ENCODE assay signal across 15 cellular contexts in the genomic region with DNA sequence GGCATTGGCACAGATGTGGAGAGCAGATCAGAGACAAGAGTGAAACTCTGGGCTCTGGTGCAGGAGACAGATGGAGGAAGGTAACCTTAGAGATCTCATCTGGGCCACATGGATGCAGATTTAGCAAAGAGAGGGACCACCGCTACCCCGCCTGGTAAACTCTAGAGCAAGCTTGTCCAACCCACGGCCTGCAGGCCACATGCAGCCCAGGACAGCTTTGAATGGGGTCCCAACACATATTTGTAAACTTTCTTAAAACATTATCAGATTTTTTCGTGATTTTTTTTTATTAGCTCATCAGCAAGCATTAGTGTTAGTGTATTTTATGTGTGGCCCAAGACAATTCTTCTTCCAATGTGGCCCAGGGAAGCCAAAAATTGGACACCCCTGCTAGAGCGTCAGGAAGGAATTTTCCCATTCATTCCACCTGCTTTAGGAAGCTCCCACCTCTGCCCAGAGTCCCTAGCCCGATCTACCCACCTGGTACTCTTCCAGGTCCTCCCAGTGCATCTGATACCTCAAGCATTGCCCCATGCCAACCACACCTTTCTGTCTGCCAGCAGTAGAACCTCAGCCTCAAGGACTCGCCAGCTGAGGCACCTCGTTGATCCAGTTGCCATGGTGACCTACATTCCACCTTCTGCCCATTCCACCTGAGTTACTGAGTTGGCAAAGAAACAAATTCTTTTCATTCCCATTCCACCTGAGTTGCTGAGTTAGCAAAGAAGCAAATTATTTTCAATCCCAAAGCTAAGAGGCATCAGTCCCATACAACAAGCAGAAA. TPM values are rescaled to one million over a fixed set of nuclear protein-coding genes. Genes with fewer than 3 reads are reported as not detected.
DNase-seq lines count a peak whose midpoint lies in the region; ATAC-seq and TF ChIP-seq lines count a peak whose summit lies in the region.
"Had no signal": no experiment of that assay in that cellular context is flagged by ENCODE, and none has a peak within 500 bp of the region (broad histone marks: within the 10 kb centered on the region; RNA-seq: fewer than 3 reads in every experiment).

A gene (minus strand): TSS at position 586 of the 784 bp plus-strand sequence. CDS start 52 bp downstream, at position 534.

- peak within 1 kb of the TSS in 4 of 5 donors; percentile 48 to 81 (median 64) for H3K27ac ChIP-seq in adrenal gland
- H3K27ac ChIP-seq in testis, result no peak within 1 kb of the TSS
- H3K27ac ChIP-seq in SJCRH30, result no peak within 1 kb of the TSS
- H3K27ac ChIP-seq: dorsolateral prefrontal cortex, left ventricle myocardium inferior, neutrophil, VCaP had no signal

- no peak for TF ChIP-seq POLR2A in adrenal gland (IDR thresholded peaks at IDR 0.05)
- no peak for TF ChIP-seq POLR2A in testis (IDR thresholded peaks at IDR 0.05)

- intact Hi-C loops in adrenal gland (cut with DNase I), result no loop called here
- intact Hi-C loops in testis (cut with DNase I; ENCODE audit: low total_unique reads), result no loop called here

- H3K27me3 ChIP-seq in adrenal gland (no peaks in the 10 kb centered on the region), testis (no peaks in the 10 kb centered on the region), SJCRH30 (peaks cover 39% of the 10 kb centered on the region)

- peaks cover 10% of the 10 kb centered on the region for H3K4me1 Mint-ChIP-seq in activated CD8-positive, alpha-beta memory T cell treated with anti-CD3 and anti-CD28 coated beads, Interleukin-2, amount 10 ng/mL, durations not matched to agents 7 days and 5 days

- TF ChIP-seq CTCF in adrenal gland (IDR thresholded peaks at IDR 0.05) (no peak), testis (IDR thresholded peaks at IDR 0.05) (no peak)

- H3K36me3 Mint-ChIP-seq in activated CD8-positive, alpha-beta memory T cell treated with anti-CD3 and anti-CD28 coated beads, Interleukin-2, amount 10 ng/mL, durations not matched to agents 7 days and 5 days, result no peaks in the 10 kb centered on the region

- H3K4me3 ChIP-seq in adrenal gland (peak within 1 kb of the TSS in 1 of 4 donors; percentile 32), testis (no peak within 1 kb of the TSS), SJCRH30 (no peak within 1 kb of the TSS)
- H3K4me3 ChIP-seq: dorsolateral prefrontal cortex, left ventricle myocardium inferior had no signal

- H3K27ac Mint-ChIP-seq in activated CD8-positive, alpha-beta memory T cell treated with anti-CD3 and anti-CD28 coated beads, Interleukin-2, amount 10 ng/mL, durations not matched to agents 7 days and 5 days, result no peak within 1 kb of the TSS

- H3K9me3 Mint-ChIP-seq in activated CD8-positive, alpha-beta memory T cell treated with anti-CD3 and anti-CD28 coated beads, Interleukin-2, amount 10 ng/mL, durations not matched to agents 7 days and 5 days (ENCODE audit: low read depth), result no peaks in the 10 kb centered on the region

- peaks cover 10 to 14% of the 10 kb centered on the region in 2 donors for H3K4me1 ChIP-seq in adrenal gland (replicated peaks in 1 of 2)
- H3K4me1 ChIP-seq in testis, result no peaks in the 10 kb centered on the region
- no peaks in the 10 kb centered on the region for H3K4me1 ChIP-seq in SJCRH30
- H3K4me1 ChIP-seq: left ventricle myocardium inferior had no signal

- CTCF ChIA-PET in activated CD8-positive, alpha-beta memory T cell treated with anti-CD3 and anti-CD28 coated beads, Interleukin-2, amount 10 ng/mL, durations not matched to agents 7 days and 5 days (lab: Charles Lee), result no interaction called here

- peaks cover 43% of the 10 kb centered on the region for H3K27me3 Mint-ChIP-seq in activated CD8-positive, alpha-beta memory T cell treated with anti-CD3 and anti-CD28 coated beads, Interleukin-2, amount 10 ng/mL, durations not matched to agents 7 days and 5 days

- no peak within 1 kb of the TSS for H3K4me3 Mint-ChIP-seq in activated CD8-positive, alpha-beta memory T cell treated with anti-CD3 and anti-CD28 coated beads, Interleukin-2, amount 10 ng/mL, durations not matched to agents 7 days and 5 days

- DNase-seq in activated CD8-positive, alpha-beta memory T cell treated with anti-CD3 and anti-CD28 coated beads, Interleukin-2, amount 10 ng/mL, durations not matched to agents 7 days and 5 days, result peak; percentile 25
- no peak for DNase-seq in activated CD8-positive, alpha-beta memory T cell treated with anti-CD3 and anti-CD28 coated beads for 24 hours
- peak in 3 of 7 donors; percentile 5 to 50 (median 19) for DNase-seq in adrenal gland
- DNase-seq in kidney glomerular epithelial cell (lab: John Stamatoyannopoulos, UW), result peak; percentile 27
- DNase-seq in ureter (ENCODE audit: low spot score), result peak; percentile 39
- DNase-seq in testis, result no peak
- no peak for DNase-seq in SJCRH30
- DNase-seq: DND-41, left ventricle myocardium inferior, NCI-H1436 treated with DMSO at 0.1 percent for 48 hours had no signal

- 81 to 87% (median 83%) methylated on average over 8 of the region's 8 CpGs for WGBS in adrenal gland, 4 donors
- WGBS in testis, 2 donors, result 86 to 94% methylated on average over 8 of the region's 8 CpGs

- H3K9me3 ChIP-seq in adrenal gland (replicated peaks in 1 of 3) (no peaks in the 10 kb centered on the region), testis (no peaks in the 10 kb centered on the region), SJCRH30 (replicated peaks) (no peaks in the 10 kb centered on the region)
- H3K9me3 ChIP-seq: left ventricle myocardium inferior, neutrophil had no signal

- H3K36me3 ChIP-seq in adrenal gland (replicated peaks in 1 of 2), result no peaks in the 10 kb centered on the region
- H3K36me3 ChIP-seq in testis (ENCODE audit: low read depth, missing control alignments), result no peaks in the 10 kb centered on the region
- H3K36me3 ChIP-seq in SJCRH30, result no peaks in the 10 kb centered on the region
- H3K36me3 ChIP-seq: left ventricle myocardium inferior, neutrophil had no signal

- ATAC-seq in activated CD8-positive, alpha-beta memory T cell treated with anti-CD3 and anti-CD28 coated beads, Interleukin-2, amount 10 ng/mL, durations not matched to agents 7 days and 5 days, result no peak
- no peak for ATAC-seq in HG03159 (IDR thresholded peaks at IDR 0.05; ENCODE audit: unreplicated experiment)

RNA-seq across cellular contexts. Expression of the gene that starts here (rescaled TPM):
- not detected for total RNA-seq in activated CD8-positive, alpha-beta memory T cell treated with anti-CD3 and anti-CD28 coated beads, Interleukin-2, amount 10 ng/mL, durations not matched to agents 7 days and 5 days
- total RNA-seq in adrenal gland (1 to 10 TPM in 6 of 8 donors, not detected in 2; 2.2 to 6.9 (median 3.5) TPM), ureter (not detected), testis (1 to 10 TPM; 7.5 to 8.7 TPM)
- polyA plus RNA-seq in adrenal gland (10 to 100 TPM in 1 of 3 donors, 1 to 10 TPM in 2; 3.3 to 10.1 (median 5.3) TPM), testis (ENCODE audit: insufficient read depth, low read depth, low replicate concordance) (30.6 TPM)
- not detected in 2 replicates for total RNA-seq in SJCRH30 (2014; rRNA removed; shearing (Covaris generic))
- total RNA-seq: left ventricle myocardium inferior, urinary bladder had no signal
- polyA plus RNA-seq: urinary bladder had no signal

Comparison
In these comparisons a context has a peak if more than half of its experiments do, and no peak if none do; other contexts are left out.
1. Peak in DNase-seq in activated CD8-positive, alpha-beta memory T cell treated with anti-CD3 and anti-CD28 coated beads, Interleukin-2, amount 10 ng/mL, durations not matched to agents 7 days and 5 days; RNA of the gene not detected or under 1 TPM.
2. Peak in DNase-seq in ureter; RNA of the gene not detected or under 1 TPM.
3. H3K27ac ChIP-seq: peak in adrenal gland (4 of 5); none in testis (0 of 2) and SJCRH30 (single experiment).